8 cellular contexts compared by ENCODE assay signal in genomic region chr7:107879400-107880035, GRCh38. TPM values are rescaled to one million over a fixed set of nuclear protein-coding genes. Genes with fewer than 3 reads are reported as not detected.
DNase-seq lines count a peak whose midpoint lies in the region; ATAC-seq, FAIRE-seq and TF ChIP-seq lines count a peak whose summit lies in the region.

No MANE protein-coding gene starts in this region.

- peak overlapping the region; percentile 81 for H3K27ac ChIP-seq in 22Rv1
- no peak overlapping the region for H3K27ac ChIP-seq in SU-DHL-6 (ENCODE audit: low read depth, low read length)

- no peaks in the 10 kb centered on the region for H3K9me3 ChIP-seq in SU-DHL-6 (ENCODE audit: insufficient read depth, low read length)

- peaks cover 2% of the 10 kb centered on the region for H3K4me1 Mint-ChIP-seq in memory B cell

- H3F3A ChIP-seq in SU-DHL-6 (ENCODE audit: insufficient read depth): 0 out of 2 replicates have a peak, but pooled peaks cover 4% of the 10 kb centered on the region

- no peak overlapping the region for H3K27ac Mint-ChIP-seq in memory B cell

- peaks cover 19% of the 10 kb centered on the region for H3K27me3 Mint-ChIP-seq in memory B cell

- H3K36me3 Mint-ChIP-seq in memory B cell: no peaks in the 10 kb centered on the region

- no peak overlapping the region for H3K4me2 ChIP-seq in SU-DHL-6 (ENCODE audit: low read depth, low read length, poor library complexity, severe bottlenecking)

- H3K4me3 Mint-ChIP-seq in memory B cell: no peak overlapping the region

- ATAC-seq in memory B cell (ENCODE audit: low read depth): peak; percentile 77

- H3K9ac ChIP-seq in SU-DHL-6 (ENCODE audit: low read length): no peak overlapping the region

- peak; percentile 91 for FAIRE-seq in G401.6 (lab: Jason Lieb, UNC)

- TF ChIP-seq CTCF in 22Rv1 (IDR thresholded peaks at IDR 0.05) (peak; percentile 97), HFF-Myc (IDR thresholded peaks at IDR 0.05; ENCODE audit: low read depth, low read length, missing control alignments) (peak; percentile 69), SU-DHL-6 (IDR thresholded peaks at IDR 0.05; ENCODE audit: insufficient read depth, low read length, poor library complexity, severe bottlenecking) (peak; percentile 89)

- H3K27me3 ChIP-seq in SU-DHL-6 (ENCODE audit: low read length): no peaks in the 10 kb centered on the region

- no peaks in the 10 kb centered on the region for H3K9me2 ChIP-seq in SU-DHL-6 (replicated peaks; ENCODE audit: insufficient read depth, low read length)

- H3K9me3 Mint-ChIP-seq in memory B cell: no peaks in the 10 kb centered on the region

- H3K4me3 ChIP-seq in HFF-Myc (replicated peaks; ENCODE audit: low read depth, low read length) (no peak overlapping the region), SU-DHL-6 (ENCODE audit: insufficient read depth, low read length, poor library complexity, severe bottlenecking) (no peak overlapping the region)

- no peaks in the 10 kb centered on the region for H4K20me1 ChIP-seq in SU-DHL-6 (ENCODE audit: low read depth, low read length)

- no peak overlapping the region for H2AFZ ChIP-seq in SU-DHL-6 (ENCODE audit: low read depth, low read length, severe bottlenecking)

- no peaks in the 10 kb centered on the region for H3K79me2 ChIP-seq in SU-DHL-6 (ENCODE audit: insufficient read depth, low read length)

- DNase-seq in HFF-Myc (ENCODE audit: extremely low read depth, low read depth) (no peak), NCI-H1092 treated with DMSO at 0.1 percent for 48 hours (lab: John Stamatoyannopoulos, UW) (peak; percentile 78), memory B cell (ENCODE audit: low spot score in 2 of 2) (peak in 1 of 2 donors; percentile 14), mesenteric fat pad (ENCODE audit: low spot score) (no peak)
- DNase-seq in effector CD4-positive, alpha-beta T cell: peak; percentile 21

- no peaks in the 10 kb centered on the region for H3K36me3 ChIP-seq in SU-DHL-6 (ENCODE audit: low read length)

RNA-seq across cellular contexts. Expression of gene DLD, which starts 11.5 kb away (rescaled TPM):
- total RNA-seq in mesenteric fat pad: 107 TPM

Comparison
In these comparisons a context has a peak if more than half of its experiments do, and no peak if none do; other contexts are left out.
1. DNase-seq: peak in NCI-H1092 treated with DMSO at 0.1 percent for 48 hours (single experiment) and effector CD4-positive, alpha-beta T cell (single experiment); none in HFF-Myc (single experiment) and mesenteric fat pad (single experiment).
2. Peak in every context shown above with its lines, with median percentiles within 50 percentile points of each other: CTCF ChIP-seq.